In genomic region chr1:20090641-20091040, GRCh38 we compare ENCODE assay signal across 20 cellular contexts. TPM values are rescaled to one million over a fixed set of nuclear protein-coding genes. Genes with fewer than 3 reads are reported as not detected.
DNase-seq lines count a peak whose midpoint lies in the region; ATAC-seq and TF ChIP-seq lines count a peak whose summit lies in the region.
"Had no signal": no experiment of that assay in that cellular context is flagged by ENCODE, and none has a peak within 500 bp of the region (broad histone marks: within the 10 kb centered on the region; RNA-seq: fewer than 3 reads in every experiment).

No MANE protein-coding gene starts in this region.

- H3K27ac ChIP-seq in left ventricle myocardium inferior (replicated peaks) = peak overlapping the region; percentile 47
- H3K27ac ChIP-seq in suprapubic skin = peak overlapping the region; percentile 34
- H3K27ac ChIP-seq: 22Rv1; A549; BLaER1 treated with 17β-estradiol and CSF1 and Interleukin-3, amounts not matched to agents 10 nM and 100 nM; C4-2B had no signal

- TF ChIP-seq POLR2A in suprapubic skin (IDR thresholded peaks at IDR 0.05) = no peak

- no peaks in the 10 kb centered on the region for H3K36me3 Mint-ChIP-seq in natural killer cell treated with Interleukin-12 subunit alpha and Interleukin-12 subunit beta and Interleukin-15 and Interleukin-18, amount 100 ng/mL, for 72 hours
- H3K36me3 Mint-ChIP-seq in natural killer cell = no peaks in the 10 kb centered on the region
- H3K36me3 Mint-ChIP-seq: CD8-positive, alpha-beta T cell had no signal

- TF ChIP-seq EP300 in suprapubic skin (IDR thresholded peaks at IDR 0.05) = no peak

- H3K4me3 ChIP-seq in left ventricle myocardium inferior (no peak overlapping the region), suprapubic skin (no peak overlapping the region)
- H3K4me3 ChIP-seq: A549; BLaER1 treated with 17β-estradiol and CSF1 and Interleukin-3, amounts not matched to agents 10 nM and 100 nM had no signal

- intact Hi-C loops in left ventricle myocardium inferior (cut with micrococcal nuclease) = loop anchor here (10.0 kb wide), 1 partner anchor 116 kb away; the partner anchor contains the start of gene PLA2G2A
- intact Hi-C loops in Right ventricle myocardium superior (cut with DNase I) = loop anchor here (5.0 to 10.0 kb wide), 2 partner anchors 113 to 404 kb away; partner anchors contain the start of gene PLA2G2A
- intact Hi-C loops in natural killer cell (cut with micrococcal nuclease) = no loop called here

- H3K9me3 ChIP-seq in left ventricle myocardium inferior (replicated peaks) (no peaks in the 10 kb centered on the region), suprapubic skin (no peaks in the 10 kb centered on the region)
- H3K9me3 ChIP-seq: A549, Caco-2 had no signal

- H3K36me3 ChIP-seq in left ventricle myocardium inferior (peaks cover 60% of the 10 kb centered on the region), suprapubic skin (no peaks in the 10 kb centered on the region)
- H3K36me3 ChIP-seq: BLaER1 treated with 17β-estradiol and CSF1 and Interleukin-3, amounts not matched to agents 10 nM and 100 nM had no signal

- H3K27me3 ChIP-seq in left ventricle myocardium inferior (ENCODE audit: low read depth) (no peaks in the 10 kb centered on the region), suprapubic skin (no peaks in the 10 kb centered on the region)
- H3K27me3 ChIP-seq: BLaER1 treated with 17β-estradiol and CSF1 and Interleukin-3, amounts not matched to agents 10 nM and 100 nM had no signal

- TF ChIP-seq CTCF in left ventricle myocardium inferior (IDR thresholded peaks at IDR 0.05; ENCODE audit: borderline replicate concordance) (no peak), natural killer cell (IDR thresholded peaks at IDR 0.05) (no peak), suprapubic skin (IDR thresholded peaks at IDR 0.05) (no peak)

- no peak overlapping the region for H3K4me3 Mint-ChIP-seq in natural killer cell treated with Interleukin-12 subunit alpha and Interleukin-12 subunit beta and Interleukin-15 and Interleukin-18, amount 100 ng/mL, for 72 hours
- H3K4me3 Mint-ChIP-seq in natural killer cell = no peak overlapping the region
- H3K4me3 Mint-ChIP-seq: B cell; CD4-positive, alpha-beta T cell; CD8-positive, alpha-beta T cell had no signal

- H3K4me1 ChIP-seq in left ventricle myocardium inferior (peaks cover 15% of the 10 kb centered on the region), suprapubic skin (peaks cover 22% of the 10 kb centered on the region)
- H3K4me1 ChIP-seq: A549, Caco-2 had no signal

- no peaks in the 10 kb centered on the region for H3K9me3 Mint-ChIP-seq in natural killer cell treated with Interleukin-12 subunit alpha and Interleukin-12 subunit beta and Interleukin-15 and Interleukin-18, amount 100 ng/mL, for 72 hours
- no peaks in the 10 kb centered on the region for H3K9me3 Mint-ChIP-seq in natural killer cell
- H3K9me3 Mint-ChIP-seq: CD4-positive, alpha-beta T cell; CD8-positive, alpha-beta T cell had no signal

- DNase-seq in left ventricle myocardium inferior = no peak
- no peak for DNase-seq in Right ventricle myocardium superior
- DNase-seq in natural killer cell treated with Interleukin-12 subunit alpha and Interleukin-12 subunit beta and Interleukin-15 and Interleukin-18, amount 100 ng/mL, for 72 hours (ENCODE audit: low spot score) = peak; percentile 31
- no peak for DNase-seq in natural killer cell
- no peak for DNase-seq in suprapubic skin (ENCODE audit: low spot score in 2 of 2)
- DNase-seq in epidermal melanocyte (ENCODE audit: insufficient read length, low spot score) = no peak
- DNase-seq: AML-193; Caco-2; Calu3; CD4-positive, alpha-beta T cell; CD8-positive, alpha-beta T cell; DMS79 treated with DMSO at 0.1 percent for 48 hours; GF-D8 had no signal

- no peak overlapping the region for H3K27ac Mint-ChIP-seq in natural killer cell treated with Interleukin-12 subunit alpha and Interleukin-12 subunit beta and Interleukin-15 and Interleukin-18, amount 100 ng/mL, for 72 hours
- no peak overlapping the region for H3K27ac Mint-ChIP-seq in natural killer cell
- H3K27ac Mint-ChIP-seq: B cell; CD4-positive, alpha-beta T cell; CD8-positive, alpha-beta T cell had no signal

- ATAC-seq in Right ventricle myocardium superior (ENCODE audit: poor library complexity) (no peak), natural killer cell (no peak), HG03039 (IDR thresholded peaks at IDR 0.05; ENCODE audit: unreplicated experiment) (no peak)
- ATAC-seq in natural killer cell treated with Interleukin-12 subunit alpha and Interleukin-12 subunit beta and Interleukin-15 and Interleukin-18, amount 100 ng/mL, for 72 hours = no peak
- ATAC-seq: A549; CD8-positive, alpha-beta T cell had no signal

- no peaks in the 10 kb centered on the region for H3K4me1 Mint-ChIP-seq in natural killer cell treated with Interleukin-12 subunit alpha and Interleukin-12 subunit beta and Interleukin-15 and Interleukin-18, amount 100 ng/mL, for 72 hours (ENCODE audit: low read depth in 2 of 2)
- no peaks in the 10 kb centered on the region for H3K4me1 Mint-ChIP-seq in natural killer cell

- WGBS in suprapubic skin = 82% methylated on average over 5 of the region's 6 CpGs

- H3K27me3 Mint-ChIP-seq in natural killer cell treated with Interleukin-12 subunit alpha and Interleukin-12 subunit beta and Interleukin-15 and Interleukin-18, amount 100 ng/mL, for 72 hours = peaks cover 9 to 11% of the 10 kb centered on the region in 2 donors
- peaks cover 27 to 33% of the 10 kb centered on the region in 2 donors for H3K27me3 Mint-ChIP-seq in natural killer cell (ENCODE audit: low read depth in 2 of 2)

RNA-seq across cellular contexts. Expression of gene PLA2G5, which starts 20.6 kb away (rescaled TPM):
- 51.4 TPM for total RNA-seq in left ventricle myocardium inferior
- total RNA-seq in Right ventricle myocardium superior = 56.7 TPM
- not detected for total RNA-seq in natural killer cell treated with Interleukin-12 subunit alpha and Interleukin-12 subunit beta and Interleukin-15 and Interleukin-18, amount 100 ng/mL, for 72 hours
- total RNA-seq in natural killer cell = not detected
- total RNA-seq in suprapubic skin = 1 to 10 TPM in 1 of 4 donors, under 1 TPM in 1, not detected in 2; 0.79 to 4.2 TPM
- total RNA-seq: A172; B cell; Caco-2; Calu3; CD4-positive, alpha-beta T cell; CD8-positive, alpha-beta T cell had no signal

RNA-seq across cellular contexts. Expression of gene PLA2G2D, which starts 28.7 kb away (rescaled TPM):
- total RNA-seq in left ventricle myocardium inferior (not detected), Right ventricle myocardium superior (not detected), natural killer cell (not detected), suprapubic skin (not detected)
- not detected for total RNA-seq in natural killer cell treated with Interleukin-12 subunit alpha and Interleukin-12 subunit beta and Interleukin-15 and Interleukin-18, amount 100 ng/mL, for 72 hours
- total RNA-seq: A172; Caco-2; Calu3; CD4-positive, alpha-beta T cell; CD8-positive, alpha-beta T cell had no signal

RNA-seq across cellular contexts. Expression of gene PLA2G2F, which starts 48.5 kb away (rescaled TPM):
- total RNA-seq in left ventricle myocardium inferior (not detected), Right ventricle myocardium superior (not detected), natural killer cell (not detected), suprapubic skin (10 to 100 TPM; 11.9 to 33.8 (median 16.7) TPM)
- total RNA-seq in natural killer cell treated with Interleukin-12 subunit alpha and Interleukin-12 subunit beta and Interleukin-15 and Interleukin-18, amount 100 ng/mL, for 72 hours = not detected
- total RNA-seq: A172; B cell; Caco-2; Calu3; CD4-positive, alpha-beta T cell; CD8-positive, alpha-beta T cell had no signal

Comparison
In these comparisons a context has a peak if more than half of its experiments do, and no peak if none do; other contexts are left out.
1. RNA of gene PLA2G2F, which starts 48.5 kb away (total RNA-seq): 11.9 to 33.8 TPM in suprapubic skin; not detected in left ventricle myocardium inferior (single experiment), not detected in Right ventricle myocardium superior (single experiment), not detected in natural killer cell treated with Interleukin-12 subunit alpha and Interleukin-12 subunit beta and Interleukin-15 and Interleukin-18, amount 100 ng/mL, for 72 hours and not detected in natural killer cell; every median in the first group is over 10 times any median in the second.